Comparison of ENCODE assay signal across 1 cellular context in genomic region chr3:162072656-162073055, GRCh38.
TF ChIP-seq lines count a peak whose summit lies in the region.

No MANE protein-coding gene starts in this region.

TF ChIP-seq in GM23338, 12 proteins besides CTCF, POLR2A, EP300 and RAD21 (continued from another document):
- TF ChIP-seq ZNF331 (CRISPR knock-in tag; IDR thresholded peaks at IDR 0.05; ENCODE audit: low read depth) = no peak
- TF ChIP-seq EZH2 (IDR thresholded peaks at IDR 0.05; ENCODE audit: low read depth, unreplicated experiment) = no peak
- TF ChIP-seq CREB1 (CRISPR knock-in tag; IDR thresholded peaks at IDR 0.05; ENCODE audit: low read depth) = no peak
- TF ChIP-seq ZNF462 (CRISPR knock-in tag; IDR thresholded peaks at IDR 0.05) = no peak
- TF ChIP-seq, protein P1, sequence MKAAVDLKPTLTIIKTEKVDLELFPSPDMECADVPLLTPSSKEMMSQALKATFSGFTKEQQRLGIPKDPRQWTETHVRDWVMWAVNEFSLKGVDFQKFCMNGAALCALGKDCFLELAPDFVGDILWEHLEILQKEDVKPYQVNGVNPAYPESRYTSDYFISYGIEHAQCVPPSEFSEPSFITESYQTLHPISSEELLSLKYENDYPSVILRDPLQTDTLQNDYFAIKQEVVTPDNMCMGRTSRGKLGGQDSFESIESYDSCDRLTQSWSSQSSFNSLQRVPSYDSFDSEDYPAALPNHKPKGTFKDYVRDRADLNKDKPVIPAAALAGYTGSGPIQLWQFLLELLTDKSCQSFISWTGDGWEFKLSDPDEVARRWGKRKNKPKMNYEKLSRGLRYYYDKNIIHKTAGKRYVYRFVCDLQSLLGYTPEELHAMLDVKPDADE (IDR thresholded peaks at IDR 0.05) = no peak
TF ChIP-seq in GM23338: peak in this region for 0.
